Comparison of ENCODE assay signal across 16 cellular contexts in the genomic region with DNA sequence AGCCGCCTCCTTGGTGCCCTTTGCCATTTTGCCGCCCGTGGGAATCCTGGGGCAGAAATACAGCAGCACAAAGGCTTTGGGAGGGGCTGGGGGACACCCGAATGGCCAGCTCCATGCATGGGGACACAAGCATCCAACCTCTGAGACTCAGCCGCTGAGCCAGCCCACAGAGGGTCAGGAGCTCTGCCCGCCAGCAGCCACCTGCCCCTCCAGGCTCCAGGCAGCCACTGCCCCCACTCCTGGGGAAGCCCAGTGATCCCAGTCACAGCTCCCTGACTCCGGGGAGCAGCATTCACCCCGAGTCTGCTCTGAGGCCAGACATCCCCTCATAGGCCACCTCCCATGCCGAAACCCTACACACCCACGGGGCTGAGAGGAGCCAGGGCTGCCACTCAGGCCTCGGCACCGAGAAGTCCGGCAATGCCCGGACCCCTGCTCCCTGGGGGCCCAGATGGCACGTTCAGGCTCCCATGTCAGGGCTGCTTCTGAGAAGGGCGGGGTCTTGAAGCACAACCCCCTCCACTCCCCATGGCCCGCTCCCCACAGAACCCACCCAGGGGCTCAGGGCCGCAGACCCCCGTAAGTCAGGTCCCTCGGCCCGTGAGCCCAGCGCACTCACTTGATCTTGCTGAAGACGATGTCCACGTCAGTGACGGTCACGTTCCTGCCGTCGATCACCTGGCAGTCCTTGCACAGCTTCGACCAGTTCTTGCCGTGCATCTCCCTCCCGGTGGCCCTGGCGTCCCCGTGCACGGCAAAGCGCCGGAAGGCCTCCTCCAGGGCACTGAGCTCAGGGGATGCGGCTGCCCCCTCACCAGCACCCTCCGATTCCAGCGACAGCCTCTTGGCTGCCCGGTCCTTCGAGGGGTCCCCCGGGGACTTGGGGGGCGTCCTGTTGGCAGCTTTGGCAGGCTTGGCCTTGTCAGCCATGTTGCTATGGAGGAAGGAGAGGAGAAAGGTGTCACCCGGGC. TPM values are rescaled to one million over a fixed set of nuclear protein-coding genes. Genes with fewer than 3 reads are reported as not detected.
A peak's percentile ranks its signal among the peaks of the same experiment; 100 is the strongest.
DNase-seq lines count a peak whose midpoint lies in the region; ATAC-seq, FAIRE-seq and TF ChIP-seq lines count a peak whose summit lies in the region.
"Had no signal": no experiment of that assay in that cellular context is flagged by ENCODE, and none has a peak within 500 bp of the region (broad histone marks: within the 10 kb centered on the region; RNA-seq: fewer than 3 reads in every experiment).

No MANE protein-coding gene starts in this region.

- TF ChIP-seq EP300 in ovary (IDR thresholded peaks at IDR 0.05): no peak

- no peak overlapping the region for H3K27ac ChIP-seq in ovary
- H3K27ac ChIP-seq: C4-2B, KMS-11, pancreas, thoracic aorta had no signal

- peak overlapping the region; percentile 33 for H3K27ac Mint-ChIP-seq in glutamatergic neuron (ENCODE audit: unreplicated experiment)
- H3K27ac Mint-ChIP-seq: activated B cell treated with CpG ODN at 0.5 μM for 24 hours; activated T-helper 17 cell treated with anti-CD3 and anti-CD28 coated beads, Interleukin-2, amount 50 U/mL, for 72 hours had no signal

- H3K9me3 Mint-ChIP-seq in glutamatergic neuron (ENCODE audit: unreplicated experiment): peaks cover 19% of the 10 kb centered on the region
- H3K9me3 Mint-ChIP-seq: activated B cell treated with CpG ODN at 0.5 μM for 24 hours; activated T-helper 17 cell treated with anti-CD3 and anti-CD28 coated beads, Interleukin-2, amount 50 U/mL, for 72 hours had no signal

- intact Hi-C loops in ovary (cut with DNase I): loop anchor here in 1 of 4 donors (10.0 kb wide), 1 partner anchor 487 kb away; no protein-coding TSS in a partner anchor

- H3K27me3 Mint-ChIP-seq in glutamatergic neuron (ENCODE audit: unreplicated experiment): peaks cover 15% of the 10 kb centered on the region
- H3K27me3 Mint-ChIP-seq: activated T-helper 17 cell treated with anti-CD3 and anti-CD28 coated beads, Interleukin-2, amount 50 U/mL, for 72 hours had no signal

- FAIRE-seq in GM12891 (lab: Jason Lieb, UNC): peak; percentile 33
- FAIRE-seq: pancreas had no signal

- H3K36me3 ChIP-seq in BE2C: no peaks in the 10 kb centered on the region
- no peaks in the 10 kb centered on the region for H3K36me3 ChIP-seq in ovary
- H3K36me3 ChIP-seq: pancreas, thoracic aorta had no signal

- H3K36me3 Mint-ChIP-seq in glutamatergic neuron (ENCODE audit: unreplicated experiment): no peaks in the 10 kb centered on the region

- TF ChIP-seq POLR2A in GM12891 (IDR thresholded peaks at IDR 0.05; ENCODE audit: low read depth, low read length) (no peak), ovary (IDR thresholded peaks at IDR 0.05) (no peak)

- no peak for TF ChIP-seq CTCF in BE2C (IDR thresholded peaks at IDR 0.05; ENCODE audit: low read depth, low read length)
- no peak for TF ChIP-seq CTCF in glutamatergic neuron (IDR thresholded peaks at IDR 0.05; ENCODE audit: partially characterized antibody, unreplicated experiment)
- no peak for TF ChIP-seq CTCF in ovary (IDR thresholded peaks at IDR 0.05)

- H3K4me1 Mint-ChIP-seq in glutamatergic neuron (ENCODE audit: low read depth, unreplicated experiment): peaks cover 5% of the 10 kb centered on the region
- H3K4me1 Mint-ChIP-seq: activated T-helper 17 cell treated with anti-CD3 and anti-CD28 coated beads, Interleukin-2, amount 50 U/mL, for 72 hours had no signal

- H3K27me3 ChIP-seq in BE2C (peaks cover 2% of the 10 kb centered on the region; the same call in 1 of the 2 replicates), ovary (no peaks in the 10 kb centered on the region)
- H3K27me3 ChIP-seq: pancreas had no signal

- H3K9me3 ChIP-seq in BE2C (no peaks in the 10 kb centered on the region), ovary (no peaks in the 10 kb centered on the region)
- H3K9me3 ChIP-seq: pancreas, thoracic aorta had no signal

- WGBS in ovary, 3 donors: 65 to 78% (median 77%) methylated on average over 35 to 44 of the region's 44 CpGs

- no peak overlapping the region for H3K4me3 Mint-ChIP-seq in glutamatergic neuron (ENCODE audit: unreplicated experiment)
- H3K4me3 Mint-ChIP-seq: activated B cell treated with CpG ODN at 0.5 μM for 24 hours; activated T-helper 17 cell treated with anti-CD3 and anti-CD28 coated beads, Interleukin-2, amount 50 U/mL, for 72 hours had no signal

- DNase-seq in BE2C: peak; percentile 10
- no peak for DNase-seq in GM12891 (ENCODE audit: insufficient read length, low spot score)
- peak; percentile 24 for DNase-seq in glutamatergic neuron
- DNase-seq in ovary: peak in 4 of 5 donors; percentile 6 to 16 (median 10)
- DNase-seq in COLO668 (lab: John Stamatoyannopoulos, UW; ENCODE audit: unreplicated experiment): no peak
- DNase-seq in NCI-H2029 treated with DMSO at 0.1 percent for 48 hours (lab: John Stamatoyannopoulos, UW): no peak
- DNase-seq: activated B cell treated with CpG ODN at 0.5 μM for 24 hours; DMS79 treated with DMSO at 0.1 percent for 48 hours; NCI-H1417; stimulated activated CD4-positive, alpha-beta T cell treated with anti-CD3 and anti-CD28 coated beads, Interleukin-15, amount 100 ng/mL, for 24 hours had no signal

- no peak for ATAC-seq in HG02623 (IDR thresholded peaks at IDR 0.05; ENCODE audit: unreplicated experiment)
- ATAC-seq: activated T-helper 17 cell treated with anti-CD3 and anti-CD28 coated beads, Interleukin-2, amount 50 U/mL, for 72 hours; pancreas had no signal

- H3K4me1 ChIP-seq in BE2C (peaks cover 10% of the 10 kb centered on the region), ovary (ENCODE audit: insufficient read depth) (peaks cover 21% of the 10 kb centered on the region)

- H3K4me3 ChIP-seq in BE2C (ENCODE audit: low read depth, low read length) (no peak overlapping the region), ovary (no peak overlapping the region)
- H3K4me3 ChIP-seq: pancreas, thoracic aorta had no signal

TF ChIP-seq in GM12891, 5 proteins besides CTCF, POLR2A, EP300 and RAD21:
- TF ChIP-seq TAF1 (IDR thresholded peaks at IDR 0.05; ENCODE audit: low read depth, low read length): no peak

RNA-seq across cellular contexts. Expression of a gene that starts 15.7 kb away (rescaled TPM):
- 7.5 TPM for polyA plus RNA-seq in BE2C (2012; ENCODE audit: insufficient read depth, insufficient read length, low read depth)
- 0.09 TPM for polyA plus RNA-seq in GM12891 (2012; ENCODE audit: low read depth, missing spikeins)
- total RNA-seq in glutamatergic neuron (ENCODE audit: unreplicated experiment) (44.5 TPM), ovary (1 to 10 TPM; 1.1 to 8.8 (median 2.3) TPM)
- polyA plus RNA-seq in ovary: 1 to 10 TPM; 2.1 to 2.5 TPM

Comparison
In these comparisons a context has a peak if more than half of its experiments do, and no peak if none do; other contexts are left out.
1. DNase-seq: peak in BE2C (single experiment), glutamatergic neuron (single experiment) and ovary (4 of 5); none in GM12891 (single experiment), COLO668 (single experiment) and NCI-H2029 treated with DMSO at 0.1 percent for 48 hours (single experiment).